ENCODE assay signal across 20 cellular contexts in the genomic region with DNA sequence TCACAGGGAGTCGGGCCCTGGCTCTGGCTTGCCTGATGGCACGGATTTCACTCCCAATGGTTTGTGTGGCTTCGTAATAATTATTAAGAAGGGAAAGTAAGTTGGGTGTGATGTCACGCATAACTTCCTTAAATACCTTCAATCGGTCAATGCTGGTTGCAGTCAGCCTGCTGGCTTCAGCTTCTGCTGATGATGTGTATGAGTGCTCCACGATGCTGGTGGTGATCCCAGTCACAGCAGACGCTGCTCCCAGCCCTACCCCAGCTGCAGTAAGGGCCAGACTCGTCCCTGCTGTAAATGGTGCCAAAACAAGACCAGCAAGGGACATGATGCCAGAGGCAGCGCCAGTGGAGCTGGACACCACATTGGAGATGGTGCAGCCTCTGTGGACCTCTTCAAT. TPM values are rescaled to one million over a fixed set of nuclear protein-coding genes. Genes with fewer than 3 reads are reported as not detected.
"Had no signal": no experiment of that assay in that cellular context is flagged by ENCODE, and none has a peak within 500 bp of the region (broad histone marks: within the 10 kb centered on the region; RNA-seq: fewer than 3 reads in every experiment).

No MANE protein-coding gene starts in this region.

- H3K9me3 Mint-ChIP-seq: dendritic cell treated with granulocyte-macrophage colony-stimulating factor and Interleukin-4, amounts not matched to agents 40 ng/mL and 50 ng/mL, for 4 days; natural killer cell treated with Interleukin-12 subunit alpha and Interleukin-12 subunit beta and Interleukin-15 and Interleukin-18, amount 100 ng/mL, for 72 hours; neural crest cell; stimulated activated memory B cell treated with anti-CD40 and anti-IgM and Interleukin-4, amounts not matched to agents 10 μg/mL and 1 μg/mL and 100 μg/mL, for 72 hours; stimulated activated naive CD8-positive, alpha-beta T cell treated with anti-CD3 and anti-CD28 coated beads, Interleukin-15, Interleukin-2, amounts not matched to agents 100 ng/mL and 50 ng/mL, for 24 hours; type B pancreatic cell had no signal

- DNase-seq: central memory CD4-positive, alpha-beta T cell; colonic mucosa; effector memory CD4-positive, alpha-beta T cell; erythroblast; head of caudate nucleus; left ventricle myocardium superior; lower lobe of right lung; stimulated activated CD4-positive, alpha-beta T cell treated with anti-CD3 and anti-CD28 coated beads, Interleukin-2, amount 100 ng/mL, for 24 hours; stimulated activated CD4-positive, alpha-beta T cell treated with anti-CD3 and anti-CD28 coated beads, Interleukin-4, amount 100 ng/mL, for 24 hours had no signal

- H3K9me3 ChIP-seq: colonic mucosa, lower lobe of right lung, neutrophil, suprapubic skin had no signal

- H3K4me3 ChIP-seq: colonic mucosa, lower lobe of right lung, suprapubic skin had no signal

- H3K36me3 Mint-ChIP-seq: type B pancreatic cell had no signal

- H3K36me3 ChIP-seq: colonic mucosa, neutrophil had no signal

- H3K27me3 ChIP-seq: colonic mucosa, suprapubic skin had no signal

- ATAC-seq: left ventricle myocardium superior; lower lobe of right lung; natural killer cell treated with Interleukin-12 subunit alpha and Interleukin-12 subunit beta and Interleukin-15 and Interleukin-18, amount 100 ng/mL, for 72 hours; sciatic nerve; stimulated activated memory B cell treated with anti-CD40 and anti-IgM and Interleukin-4, amounts not matched to agents 10 μg/mL and 1 μg/mL and 100 μg/mL, for 72 hours had no signal

- H2AFZ ChIP-seq: parathyroid adenoma had no signal

- H3K27me3 Mint-ChIP-seq: dendritic cell treated with granulocyte-macrophage colony-stimulating factor and Interleukin-4, amounts not matched to agents 40 ng/mL and 50 ng/mL, for 4 days; natural killer cell treated with Interleukin-12 subunit alpha and Interleukin-12 subunit beta and Interleukin-15 and Interleukin-18, amount 100 ng/mL, for 72 hours; stimulated activated memory B cell treated with anti-CD40 and anti-IgM and Interleukin-4, amounts not matched to agents 10 μg/mL and 1 μg/mL and 100 μg/mL, for 72 hours; stimulated activated naive CD8-positive, alpha-beta T cell treated with anti-CD3 and anti-CD28 coated beads, Interleukin-15, Interleukin-2, amounts not matched to agents 100 ng/mL and 50 ng/mL, for 24 hours had no signal

- H3K27ac ChIP-seq: colonic mucosa, lower lobe of right lung, neutrophil, parathyroid adenoma, suprapubic skin had no signal

- H3K4me3 Mint-ChIP-seq: dendritic cell treated with granulocyte-macrophage colony-stimulating factor and Interleukin-4, amounts not matched to agents 40 ng/mL and 50 ng/mL, for 4 days; natural killer cell treated with Interleukin-12 subunit alpha and Interleukin-12 subunit beta and Interleukin-15 and Interleukin-18, amount 100 ng/mL, for 72 hours; neural crest cell; stimulated activated memory B cell treated with anti-CD40 and anti-IgM and Interleukin-4, amounts not matched to agents 10 μg/mL and 1 μg/mL and 100 μg/mL, for 72 hours; stimulated activated naive CD8-positive, alpha-beta T cell treated with anti-CD3 and anti-CD28 coated beads, Interleukin-15, Interleukin-2, amounts not matched to agents 100 ng/mL and 50 ng/mL, for 24 hours; type B pancreatic cell had no signal

- H3K9ac ChIP-seq: parathyroid adenoma had no signal

- H3K4me1 Mint-ChIP-seq: stimulated activated memory B cell treated with anti-CD40 and anti-IgM and Interleukin-4, amounts not matched to agents 10 μg/mL and 1 μg/mL and 100 μg/mL, for 72 hours had no signal

- H3K4me1 ChIP-seq: colonic mucosa had no signal

- H3K79me2 ChIP-seq: parathyroid adenoma had no signal

- H3K27ac Mint-ChIP-seq: dendritic cell treated with granulocyte-macrophage colony-stimulating factor and Interleukin-4, amounts not matched to agents 40 ng/mL and 50 ng/mL, for 4 days; progenitor cell of endocrine pancreas; stimulated activated memory B cell treated with anti-CD40 and anti-IgM and Interleukin-4, amounts not matched to agents 10 μg/mL and 1 μg/mL and 100 μg/mL, for 72 hours had no signal

RNA-seq across cellular contexts. Expression of a gene that starts 19.1 kb away (rescaled TPM):
- total RNA-seq: neural crest cell, progenitor cell of endocrine pancreas had no signal
